Comparison of ENCODE assay signal across 20 cellular contexts in the genomic region with DNA sequence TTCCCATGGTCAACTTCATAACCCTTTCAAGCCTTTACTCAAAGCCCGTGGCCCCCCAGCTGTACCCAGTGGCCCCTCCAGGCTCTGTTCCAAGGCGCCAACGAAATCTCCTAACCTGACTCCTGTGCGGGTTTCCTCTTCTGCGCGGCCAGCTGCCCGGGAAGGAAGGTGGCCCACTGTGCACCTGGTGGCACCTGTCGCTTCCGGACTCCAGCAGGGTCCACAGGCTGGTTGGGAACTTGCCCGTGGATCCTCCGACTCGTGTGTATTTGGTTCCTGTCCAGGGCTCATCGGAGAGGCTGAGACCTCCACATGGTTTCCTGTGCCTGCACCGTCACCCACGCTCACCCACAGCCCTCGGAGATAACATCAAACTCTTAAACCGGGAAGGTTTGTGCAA.
DNase-seq lines count a peak whose midpoint lies in the region; ATAC-seq and TF ChIP-seq lines count a peak whose summit lies in the region.
"Had no signal": no experiment of that assay in that cellular context is flagged by ENCODE, and none has a peak within 500 bp of the region (broad histone marks: within the 10 kb centered on the region; RNA-seq: fewer than 3 reads in every experiment).

No MANE protein-coding gene starts in this region.

- no peaks in the 10 kb centered on the region for H4K20me1 ChIP-seq in H9 (ENCODE audit: control insufficient read depth, insufficient read depth, insufficient read length)
- H4K20me1 ChIP-seq: BLaER1 had no signal

- no peaks in the 10 kb centered on the region for H3K9me3 Mint-ChIP-seq in activated CD8-positive, alpha-beta memory T cell treated with anti-CD3 and anti-CD28 coated beads, Interleukin-2, amount 10 ng/mL, durations not matched to agents 7 days and 5 days (ENCODE audit: low read depth)
- H3K9me3 Mint-ChIP-seq in H9: peaks cover 0 to 2% of the 10 kb centered on the region in 2 experiments; a peak in 1 of 5 replicates
- H3K9me3 Mint-ChIP-seq in stimulated activated memory B cell treated with anti-CD40 and anti-IgM and Interleukin-4, amounts not matched to agents 10 μg/mL and 1 μg/mL and 100 μg/mL, for 72 hours: no peaks in the 10 kb centered on the region
- H3K9me3 Mint-ChIP-seq: CD8-positive, alpha-beta T cell had no signal

- H3K4me3 Mint-ChIP-seq in activated CD8-positive, alpha-beta memory T cell treated with anti-CD3 and anti-CD28 coated beads, Interleukin-2, amount 10 ng/mL, durations not matched to agents 7 days and 5 days: no peak overlapping the region
- no peak overlapping the region for H3K4me3 Mint-ChIP-seq in H9
- no peak overlapping the region for H3K4me3 Mint-ChIP-seq in stimulated activated memory B cell treated with anti-CD40 and anti-IgM and Interleukin-4, amounts not matched to agents 10 μg/mL and 1 μg/mL and 100 μg/mL, for 72 hours
- H3K4me3 Mint-ChIP-seq: B cell; CD4-positive, CD25-positive, alpha-beta regulatory T cell; CD8-positive, alpha-beta T cell had no signal

- H3K18ac ChIP-seq in H9 (ENCODE audit: insufficient read length, low read depth, low read length) (no peak overlapping the region), neuronal stem cell (ENCODE audit: low read length) (peak overlapping the region; percentile 38)

- H4K8ac ChIP-seq in H9 (replicated peaks; ENCODE audit: insufficient read length, low read depth, low read length): no peak overlapping the region
- H4K8ac ChIP-seq in neuronal stem cell (ENCODE audit: low read depth, low read length): no peak overlapping the region

- H2BK5ac ChIP-seq in H9 (ENCODE audit: insufficient read length, low read length): no peak overlapping the region
- H2BK5ac ChIP-seq in neuronal stem cell (ENCODE audit: low read length): no peak overlapping the region

- H2AFZ ChIP-seq in H9 (ENCODE audit: low read length) (no peak overlapping the region), neuronal stem cell (ENCODE audit: low read length) (no peak overlapping the region)

- no peaks in the 10 kb centered on the region for H3K79me1 ChIP-seq in H9 (ENCODE audit: insufficient read depth, low read depth, low read length, poor library complexity, severe bottlenecking)
- H3K79me1 ChIP-seq in neuronal stem cell (ENCODE audit: low read depth, low read length): no peaks in the 10 kb centered on the region

- H3K36me3 Mint-ChIP-seq in activated CD8-positive, alpha-beta memory T cell treated with anti-CD3 and anti-CD28 coated beads, Interleukin-2, amount 10 ng/mL, durations not matched to agents 7 days and 5 days: no peaks in the 10 kb centered on the region
- H3K36me3 Mint-ChIP-seq in H9 (ENCODE audit: insufficient read depth in 1 of 3, low read depth in 3 of 3): no peaks in the 10 kb centered on the region; a peak in 2 of 7 replicates
- peaks cover 17% of the 10 kb centered on the region for H3K36me3 Mint-ChIP-seq in stimulated activated memory B cell treated with anti-CD40 and anti-IgM and Interleukin-4, amounts not matched to agents 10 μg/mL and 1 μg/mL and 100 μg/mL, for 72 hours
- H3K36me3 Mint-ChIP-seq: CD4-positive, CD25-positive, alpha-beta regulatory T cell; CD8-positive, alpha-beta T cell had no signal

- H3K4me1 ChIP-seq in H9 (ENCODE audit: insufficient read depth, low read length) (no peaks in the 10 kb centered on the region), neuronal stem cell (ENCODE audit: control insufficient read depth in 2 of 2, insufficient read depth in 1 of 2, low read depth in 1 of 2, low read length in 2 of 2) (peaks cover 0 to 1% of the 10 kb centered on the region in 2 donors)

- no peak overlapping the region for H4K5ac ChIP-seq in H9 (ENCODE audit: insufficient read length, low read depth, low read length)

- peak; percentile 42 for DNase-seq in activated CD8-positive, alpha-beta memory T cell treated with anti-CD3 and anti-CD28 coated beads for 24 hours
- DNase-seq in activated CD8-positive, alpha-beta memory T cell treated with anti-CD3 and anti-CD28 coated beads, Interleukin-2, amount 10 ng/mL, durations not matched to agents 7 days and 5 days: no peak
- DNase-seq in H9 (no peak), coronary artery (ENCODE audit: low spot score) (peak; percentile 21), neuronal stem cell (ENCODE audit: low spot score) (no peak), DMS153 treated with DMSO at 0.1 percent for 48 hours (lab: John Stamatoyannopoulos, UW; ENCODE audit: unreplicated experiment) (no peak), DMS79 treated with DMSO at 0.1 percent for 48 hours (lab: John Stamatoyannopoulos, UW) (no peak)
- DNase-seq: Caco-2; CD4-positive, CD25-positive, alpha-beta regulatory T cell; CD8-positive, alpha-beta T cell; DMS153; DMS79; GF-D8; GOT3; HCEC 1CT had no signal

- H3K27ac ChIP-seq in H9 (ENCODE audit: insufficient read length, low read depth, low read length) (no peak overlapping the region), coronary artery (no peak overlapping the region), neuronal stem cell (replicated peaks; ENCODE audit: low read length) (no peak overlapping the region)
- H3K27ac ChIP-seq: 22Rv1, BLaER1, C4-2B had no signal

- H2BK20ac ChIP-seq in H9 (ENCODE audit: low read depth, low read length, poor library complexity, severe bottlenecking): no peak overlapping the region

- no CpG with 5 or more reads among the region's 17 CpGs for WGBS in H9 (ENCODE audit: extremely low coverage, insufficient read length, low lambda C conversion rate)
- no CpG with 5 or more reads among the region's 17 CpGs for WGBS in neuronal stem cell (ENCODE audit: extremely low coverage in 2 of 2, insufficient read length in 2 of 2, insufficient replicate concordance in 1 of 2), 2 donors

- H3K27me3 ChIP-seq in H9 (ENCODE audit: insufficient read depth, low read length) (no peaks in the 10 kb centered on the region), neuronal stem cell (ENCODE audit: control insufficient read depth in 3 of 3, insufficient read depth in 3 of 3, low read depth in 1 of 3, low read length in 3 of 3) (no peaks in the 10 kb centered on the region)
- H3K27me3 ChIP-seq: BLaER1 had no signal

- H2BK15ac ChIP-seq in H9 (ENCODE audit: low read depth, low read length) (no peak overlapping the region), neuronal stem cell (ENCODE audit: low read length) (no peak overlapping the region)

- TF ChIP-seq CTCF in H9 (conservative IDR thresholded peaks at IDR 0.05) (no peak), coronary artery (IDR thresholded peaks at IDR 0.05) (no peak)

- H3K9ac ChIP-seq in H9 (ENCODE audit: extremely low read depth, insufficient read length, low read length) (no peak overlapping the region), neuronal stem cell (ENCODE audit: low read depth, low read length, poor library complexity) (no peak overlapping the region)
- H3K9ac ChIP-seq: BLaER1 had no signal

- H3K4me2 ChIP-seq in H9 (ENCODE audit: insufficient read depth, insufficient read length, low read length) (no peak overlapping the region), neuronal stem cell (ENCODE audit: insufficient read depth, low read length, poor library complexity, severe bottlenecking) (no peak overlapping the region)
- H3K4me2 ChIP-seq: BLaER1 had no signal

- H2BK120ac ChIP-seq in H9 (ENCODE audit: low read depth, low read length, poor library complexity, severe bottlenecking) (no peak overlapping the region), neuronal stem cell (ENCODE audit: low read depth, low read length) (no peak overlapping the region)

- no peaks in the 10 kb centered on the region for H3K4me1 Mint-ChIP-seq in activated CD8-positive, alpha-beta memory T cell treated with anti-CD3 and anti-CD28 coated beads, Interleukin-2, amount 10 ng/mL, durations not matched to agents 7 days and 5 days
- H3K4me1 Mint-ChIP-seq in H9: peaks cover 19 to 21% of the 10 kb centered on the region in 2 experiments
- H3K4me1 Mint-ChIP-seq in stimulated activated memory B cell treated with anti-CD40 and anti-IgM and Interleukin-4, amounts not matched to agents 10 μg/mL and 1 μg/mL and 100 μg/mL, for 72 hours: peaks cover 4% of the 10 kb centered on the region
- H3K4me1 Mint-ChIP-seq: B cell had no signal

- no peaks in the 10 kb centered on the region for H3K27me3 Mint-ChIP-seq in activated CD8-positive, alpha-beta memory T cell treated with anti-CD3 and anti-CD28 coated beads, Interleukin-2, amount 10 ng/mL, durations not matched to agents 7 days and 5 days
- no peaks in the 10 kb centered on the region for H3K27me3 Mint-ChIP-seq in H9 (ENCODE audit: low read depth)
- H3K27me3 Mint-ChIP-seq in stimulated activated memory B cell treated with anti-CD40 and anti-IgM and Interleukin-4, amounts not matched to agents 10 μg/mL and 1 μg/mL and 100 μg/mL, for 72 hours: no peaks in the 10 kb centered on the region
- H3K27me3 Mint-ChIP-seq: B cell; CD4-positive, CD25-positive, alpha-beta regulatory T cell had no signal

- no peak overlapping the region for H3K56ac ChIP-seq in H9 (ENCODE audit: insufficient read length, low read depth, low read length)

- H4K91ac ChIP-seq in H9 (ENCODE audit: insufficient read length, low read depth, low read length) (no peak overlapping the region), neuronal stem cell (ENCODE audit: low read depth, low read length, poor library complexity) (no peak overlapping the region)

- no peak overlapping the region for H3K27ac Mint-ChIP-seq in activated CD8-positive, alpha-beta memory T cell treated with anti-CD3 and anti-CD28 coated beads, Interleukin-2, amount 10 ng/mL, durations not matched to agents 7 days and 5 days
- peak overlapping the region in 2 of 3 experiments; percentile 44 to 49; a peak in 2 of 7 replicates for H3K27ac Mint-ChIP-seq in H9
- H3K27ac Mint-ChIP-seq in stimulated activated memory B cell treated with anti-CD40 and anti-IgM and Interleukin-4, amounts not matched to agents 10 μg/mL and 1 μg/mL and 100 μg/mL, for 72 hours: no peak overlapping the region
- H3K27ac Mint-ChIP-seq: B cell; CD4-positive, CD25-positive, alpha-beta regulatory T cell; CD8-positive, alpha-beta T cell had no signal

- H3K4me3 ChIP-seq in coronary artery (no peak overlapping the region), neuronal stem cell (ENCODE audit: low read length in 2 of 2) (no peak overlapping the region)
- H3K4me3 ChIP-seq: BLaER1 had no signal

- H2BK12ac ChIP-seq in H9 (ENCODE audit: insufficient read length, low read depth, low read length) (no peak overlapping the region), neuronal stem cell (ENCODE audit: low read length) (no peak overlapping the region)

- no peak overlapping the region for H3K4ac ChIP-seq in H9 (ENCODE audit: low read depth, low read length)
- peak overlapping the region; percentile 66 for H3K4ac ChIP-seq in neuronal stem cell (ENCODE audit: low read length)

- no peak for ATAC-seq in activated CD8-positive, alpha-beta memory T cell treated with anti-CD3 and anti-CD28 coated beads, Interleukin-2, amount 10 ng/mL, durations not matched to agents 7 days and 5 days
- no peak for ATAC-seq in stimulated activated memory B cell treated with anti-CD40 and anti-IgM and Interleukin-4, amounts not matched to agents 10 μg/mL and 1 μg/mL and 100 μg/mL, for 72 hours
- ATAC-seq: CD8-positive, alpha-beta T cell had no signal

- CTCF ChIA-PET in activated CD8-positive, alpha-beta memory T cell treated with anti-CD3 and anti-CD28 coated beads, Interleukin-2, amount 10 ng/mL, durations not matched to agents 7 days and 5 days (lab: Charles Lee): no interaction called here

- no peaks in the 10 kb centered on the region for H3K79me2 ChIP-seq in H9 (ENCODE audit: insufficient read depth, low read length)

- H3K14ac ChIP-seq in H9 (ENCODE audit: insufficient read depth, low read length) (no peak overlapping the region), neuronal stem cell (ENCODE audit: low read length) (no peak overlapping the region)

- H2AK5ac ChIP-seq in H9 (ENCODE audit: insufficient read length, low read length): no peak overlapping the region
- H2AK5ac ChIP-seq in neuronal stem cell (ENCODE audit: low read depth, low read length): no peak overlapping the region

- H3K23me2 ChIP-seq in H9 (ENCODE audit: insufficient read length, low read depth, low read length, poor library complexity, severe bottlenecking): no peaks in the 10 kb centered on the region

- no peaks in the 10 kb centered on the region for H3K9me3 ChIP-seq in H9 (ENCODE audit: control insufficient read depth, low read depth, low read length)
- peaks cover 0 to 3% of the 10 kb centered on the region in 2 donors for H3K9me3 ChIP-seq in neuronal stem cell (replicated peaks in 1 of 2; ENCODE audit: control insufficient read depth in 2 of 2, insufficient read depth in 1 of 2, low read depth in 1 of 2, low read length in 2 of 2)
- H3K9me3 ChIP-seq: Caco-2 had no signal

- no peaks in the 10 kb centered on the region for H3K36me3 ChIP-seq in neuronal stem cell (replicated peaks in 1 of 2; ENCODE audit: control insufficient read depth in 2 of 2, insufficient read depth in 2 of 2, low read length in 2 of 2)
- H3K36me3 ChIP-seq: BLaER1 had no signal

- H3T11ph ChIP-seq in H9 (ENCODE audit: low read length): no peak overlapping the region

- H3K23ac ChIP-seq in H9 (ENCODE audit: insufficient read length, low read depth, low read length) (no peak overlapping the region), neuronal stem cell (ENCODE audit: low read depth, low read length, poor library complexity) (no peak overlapping the region)

Comparison
In these comparisons a context has a peak if more than half of its experiments do, and no peak if none do; other contexts are left out.
1. DNase-seq: peak in activated CD8-positive, alpha-beta memory T cell treated with anti-CD3 and anti-CD28 coated beads for 24 hours (single experiment) and coronary artery (single experiment); none in activated CD8-positive, alpha-beta memory T cell treated with anti-CD3 and anti-CD28 coated beads, Interleukin-2, amount 10 ng/mL, durations not matched to agents 7 days and 5 days (single experiment), H9 (single experiment), neuronal stem cell (single experiment), DMS153 treated with DMSO at 0.1 percent for 48 hours (single experiment) and DMS79 treated with DMSO at 0.1 percent for 48 hours (single experiment).
2. H3K27ac Mint-ChIP-seq: peak in H9 (2 of 3); none in activated CD8-positive, alpha-beta memory T cell treated with anti-CD3 and anti-CD28 coated beads, Interleukin-2, amount 10 ng/mL, durations not matched to agents 7 days and 5 days (single experiment) and stimulated activated memory B cell treated with anti-CD40 and anti-IgM and Interleukin-4, amounts not matched to agents 10 μg/mL and 1 μg/mL and 100 μg/mL, for 72 hours (single experiment).